Comparison of ENCODE assay signal across 10 cellular contexts in genomic region chr16:54934536-54935410, GRCh38. TPM values are rescaled to one million over a fixed set of nuclear protein-coding genes. Genes with fewer than 3 reads are reported as not detected.
DNase-seq lines count a peak whose midpoint lies in the region; ATAC-seq and TF ChIP-seq lines count a peak whose summit lies in the region.
"Had no signal": no experiment of that assay in that cellular context is flagged by ENCODE, and none has a peak within 500 bp of the region (broad histone marks: within the 10 kb centered on the region; RNA-seq: fewer than 3 reads in every experiment).

No MANE protein-coding gene starts in this region.

- H3K9me3 Mint-ChIP-seq in neural progenitor cell = no peaks in the 10 kb centered on the region

- no peak for ATAC-seq in GM19455 (IDR thresholded peaks at IDR 0.05; ENCODE audit: unreplicated experiment)
- ATAC-seq in HG03565 (IDR thresholded peaks at IDR 0.05; ENCODE audit: unreplicated experiment) = no peak

- H3K4me1 ChIP-seq in Loucy (ENCODE audit: insufficient read depth, low read length, poor library complexity, severe bottlenecking) (peaks cover 6% of the 10 kb centered on the region), neural progenitor cell (peaks cover 38% of the 10 kb centered on the region), trophoblast cell (ENCODE audit: control insufficient read depth in 1 of 2, insufficient read depth in 2 of 2, low read length in 2 of 2) (peaks cover 20 to 22% of the 10 kb centered on the region in 2 experiments)

- peak; percentile 64 for TF ChIP-seq CTCF in Loucy (conservative IDR thresholded peaks at IDR 0.05; ENCODE audit: low read length)
- TF ChIP-seq CTCF in epithelial cell of proximal tubule (conservative IDR thresholded peaks at IDR 0.05; ENCODE audit: low read depth, low read length) = peak; percentile 29
- TF ChIP-seq CTCF in neural progenitor cell (IDR thresholded peaks at IDR 0.05) = peak; percentile 71

- peak overlapping the region; percentile 90 for H3K4me3 Mint-ChIP-seq in neural progenitor cell

- no peak overlapping the region for H3K27ac ChIP-seq in neural progenitor cell
- H3K27ac ChIP-seq in trophoblast cell (ENCODE audit: low read depth, low read length) = no peak overlapping the region
- H3K27ac ChIP-seq: RWPE1, thoracic aorta had no signal

- H3K4ac ChIP-seq in trophoblast cell (ENCODE audit: low read depth, low read length) = no peak overlapping the region

- H3K36me3 ChIP-seq in Loucy (ENCODE audit: insufficient read depth, low read length) (peaks cover 24% of the 10 kb centered on the region; the same call in 1 of the 2 replicates), neural progenitor cell (no peaks in the 10 kb centered on the region), trophoblast cell (ENCODE audit: control insufficient read depth in 1 of 2, insufficient read depth in 2 of 2, low read length in 2 of 2) (no peaks in the 10 kb centered on the region)
- H3K36me3 ChIP-seq: thoracic aorta had no signal

- no peak overlapping the region for H4K12ac ChIP-seq in trophoblast cell (ENCODE audit: low read depth, low read length)

- H2BK120ac ChIP-seq in trophoblast cell (ENCODE audit: insufficient read depth, low read length, poor library complexity) = no peak overlapping the region

- H3K79me2 ChIP-seq in Loucy (ENCODE audit: insufficient read depth, low read length) (peaks cover 95% of the 10 kb centered on the region), neural progenitor cell (ENCODE audit: low read depth) (peaks cover 8% of the 10 kb centered on the region), trophoblast cell (ENCODE audit: control insufficient read depth, insufficient read depth, low read length, poor library complexity) (no peaks in the 10 kb centered on the region)

- WGBS in trophoblast cell (ENCODE audit: extremely low coverage, insufficient coverage, insufficient read length) = no CpG with 5 or more reads among the region's 37 CpGs

- no peak overlapping the region for H2BK5ac ChIP-seq in trophoblast cell (ENCODE audit: low read depth, low read length, poor library complexity)

- H3K36me3 Mint-ChIP-seq in neural progenitor cell = peaks cover 12% of the 10 kb centered on the region

- H3K9ac ChIP-seq in Loucy (ENCODE audit: low read depth, low read length, poor library complexity, severe bottlenecking) = peak overlapping the region; percentile 81
- no peak overlapping the region for H3K9ac ChIP-seq in neural progenitor cell
- H3K9ac ChIP-seq in trophoblast cell (ENCODE audit: low read length) = no peak overlapping the region

- no peak overlapping the region for H3K18ac ChIP-seq in trophoblast cell (ENCODE audit: low read length)

- no peak overlapping the region for H4K91ac ChIP-seq in trophoblast cell (ENCODE audit: low read depth, low read length)

- H3F3A ChIP-seq in Loucy (ENCODE audit: low read depth) (no peaks in the 10 kb centered on the region), neural progenitor cell (ENCODE audit: low read depth) (peaks cover 80% of the 10 kb centered on the region)

- no peaks in the 10 kb centered on the region for H3K79me1 ChIP-seq in trophoblast cell (ENCODE audit: low read length)

- H3K4me2 ChIP-seq in Loucy (ENCODE audit: low read depth, low read length, poor library complexity, severe bottlenecking) (peak overlapping the region; percentile 82), neural progenitor cell (peak overlapping the region; percentile 93), trophoblast cell (ENCODE audit: low read length) (no peak overlapping the region)

- no peak overlapping the region for H3K27ac Mint-ChIP-seq in neural progenitor cell
- H3K27ac Mint-ChIP-seq: activated T-helper 2 cell treated with anti-CD3 and anti-CD28 coated beads, Interferon-gamma antibody, Interleukin-2, Interleukin-4, amounts not matched to agents 10 μg/mL and 5 μg/mL and 100 μg/mL, durations not matched to agents 14 hours and 24 hours and 36 hours had no signal

- peaks cover 56% of the 10 kb centered on the region for H3K4me1 Mint-ChIP-seq in neural progenitor cell

- H3K27me3 Mint-ChIP-seq in neural progenitor cell (ENCODE audit: insufficient read depth, low read depth) = peaks cover 58% of the 10 kb centered on the region

- no peaks in the 10 kb centered on the region for H3K27me3 ChIP-seq in Loucy (ENCODE audit: insufficient read depth, low read length, poor library complexity, severe bottlenecking)
- peaks cover 87% of the 10 kb centered on the region for H3K27me3 ChIP-seq in neural progenitor cell
- peaks cover 89% of the 10 kb centered on the region for H3K27me3 ChIP-seq in trophoblast cell (ENCODE audit: insufficient read depth, low read length)

- no peaks in the 10 kb centered on the region for H3K9me3 ChIP-seq in Loucy (ENCODE audit: insufficient read depth, low read depth, low read length)
- H3K9me3 ChIP-seq in neural progenitor cell (ENCODE audit: low read depth) = no peaks in the 10 kb centered on the region
- H3K9me3 ChIP-seq in trophoblast cell (ENCODE audit: insufficient read depth, low read depth, low read length) = peaks cover 9% of the 10 kb centered on the region
- H3K9me3 ChIP-seq: thoracic aorta had no signal

- peak; percentile 46 for DNase-seq in GM04504 (ENCODE audit: low read depth)
- DNase-seq in epithelial cell of proximal tubule (ENCODE audit: low read depth) = no peak
- peak; percentile 86 for DNase-seq in neural progenitor cell (ENCODE audit: low spot score)
- no peak for DNase-seq in trophoblast cell

- H3K14ac ChIP-seq in trophoblast cell (ENCODE audit: low read length) = no peak overlapping the region

- H3K4me3 ChIP-seq in Loucy (ENCODE audit: low read length, poor library complexity, severe bottlenecking) (peak overlapping the region; percentile 81), epithelial cell of proximal tubule (ENCODE audit: low read depth, low read length) (peak overlapping the region; percentile 43), neural progenitor cell (peak overlapping the region; percentile 55), trophoblast cell (ENCODE audit: low read depth, low read length) (no peak overlapping the region)
- H3K4me3 ChIP-seq: thoracic aorta had no signal

- H3K23ac ChIP-seq in trophoblast cell (ENCODE audit: low read length) = no peak overlapping the region

- no peak overlapping the region for H2BK12ac ChIP-seq in trophoblast cell (ENCODE audit: low read length)

- H4K8ac ChIP-seq in trophoblast cell (ENCODE audit: low read depth, low read length) = no peak overlapping the region

- no peak overlapping the region for H2AFZ ChIP-seq in Loucy (ENCODE audit: low read length)
- H2AFZ ChIP-seq in neural progenitor cell (replicated peaks) = no peak overlapping the region
- H2AFZ ChIP-seq in trophoblast cell (ENCODE audit: insufficient read depth, low read length, poor library complexity) = no peak overlapping the region

- H2AK5ac ChIP-seq in trophoblast cell (ENCODE audit: low read length) = no peak overlapping the region

- no peaks in the 10 kb centered on the region for H3K9me2 ChIP-seq in Loucy (replicated peaks; ENCODE audit: low read depth, low read length)

- H4K20me1 ChIP-seq in Loucy (ENCODE audit: insufficient read depth, low read length, poor library complexity, severe bottlenecking) = peaks cover 53% of the 10 kb centered on the region
- H4K20me1 ChIP-seq in neural progenitor cell (ENCODE audit: low read depth) = peaks cover 49% of the 10 kb centered on the region

RNA-seq across cellular contexts. Expression of gene IRX5, which starts 4.1 kb away (rescaled TPM):
- total RNA-seq in epithelial cell of proximal tubule (15.3 and 17.4 TPM in 2 replicates), neural progenitor cell (ENCODE audit: low replicate concordance) (1.0 and 1.6 TPM in 2 replicates)
- polyA plus RNA-seq in trophoblast cell (2013) = 0.17 and 0.31 TPM in 2 replicates

Comparison
In these comparisons a context has a peak if more than half of its experiments do, and no peak if none do; other contexts are left out.
1. DNase-seq: peak in GM04504 (single experiment) and neural progenitor cell (single experiment); none in epithelial cell of proximal tubule (single experiment) and trophoblast cell (0 of 2).
2. Peak in every context shown above with its lines, with median percentiles within 50 percentile points of each other: CTCF ChIP-seq.